ENCODE assay signal across 1 cellular context in the genomic region with DNA sequence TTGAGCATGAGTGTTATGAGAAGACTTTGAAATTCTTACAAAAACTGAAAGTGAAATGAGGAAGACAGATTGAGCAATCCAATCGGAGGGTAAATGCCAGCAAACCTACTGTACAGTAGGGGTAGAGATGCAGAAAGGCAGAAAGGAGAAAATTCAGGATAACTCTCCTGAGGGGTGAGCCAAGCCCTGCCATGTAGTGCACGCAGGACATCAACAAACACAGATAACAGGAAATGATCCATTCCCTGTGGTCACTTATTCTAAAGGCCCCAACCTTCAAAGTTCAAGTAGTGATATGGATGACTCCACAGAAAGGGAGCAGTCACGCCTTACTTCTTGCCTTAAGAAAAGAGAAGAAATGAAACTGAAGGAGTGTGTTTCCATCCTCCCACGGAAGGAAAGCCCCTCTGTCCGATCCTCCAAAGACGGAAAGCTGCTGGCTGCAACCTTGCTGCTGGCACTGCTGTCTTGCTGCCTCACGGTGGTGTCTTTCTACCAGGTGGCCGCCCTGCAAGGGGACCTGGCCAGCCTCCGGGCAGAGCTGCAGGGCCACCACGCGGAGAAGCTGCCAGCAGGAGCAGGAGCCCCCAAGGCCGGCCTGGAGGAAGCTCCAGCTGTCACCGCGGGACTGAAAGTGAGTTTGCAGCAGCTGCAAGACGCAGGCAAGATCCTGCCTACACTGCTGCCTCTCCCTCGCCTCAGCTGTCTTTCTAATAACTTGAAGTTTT.
A peak's percentile ranks its signal among the peaks of the same experiment; 100 is the strongest.
TF ChIP-seq lines count a peak whose summit lies in the region.

A gene with protein sequence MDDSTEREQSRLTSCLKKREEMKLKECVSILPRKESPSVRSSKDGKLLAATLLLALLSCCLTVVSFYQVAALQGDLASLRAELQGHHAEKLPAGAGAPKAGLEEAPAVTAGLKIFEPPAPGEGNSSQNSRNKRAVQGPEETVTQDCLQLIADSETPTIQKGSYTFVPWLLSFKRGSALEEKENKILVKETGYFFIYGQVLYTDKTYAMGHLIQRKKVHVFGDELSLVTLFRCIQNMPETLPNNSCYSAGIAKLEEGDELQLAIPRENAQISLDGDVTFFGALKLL (plus strand): TSS at position 118 of the 728 bp plus-strand sequence. CDS start 178 bp downstream, at position 296.

TF ChIP-seq in GM12878, 131 proteins besides CTCF, POLR2A, EP300 and RAD21 (continued from another document and continues in another):
- TF ChIP-seq POLR2AphosphoS5 (IDR thresholded peaks at IDR 0.05; ENCODE audit: low read length) (peak; percentile 50), MYC (IDR thresholded peaks at IDR 0.05; ENCODE audit: insufficient read depth, insufficient read length, insufficient replicate concordance, low read length, severe bottlenecking) (peak; percentile 60), DPF2 (IDR thresholded peaks at IDR 0.05) (peak; percentile 87), IKZF2 (IDR thresholded peaks at IDR 0.05) (peak; percentile 91 to 94), MTA3 (IDR thresholded peaks at IDR 0.05; ENCODE audit: borderline replicate concordance, low read length) (peak; percentile 79; the same call in 1 of the 2 replicates), RELA (IDR thresholded peaks at IDR 0.05; ENCODE audit: borderline replicate concordance, partially characterized antibody) (peak; percentile 73), MTA2 (IDR thresholded peaks at IDR 0.05; ENCODE audit: low read depth) (peak; percentile 56; the same call in 1 of the 2 replicates), FOXM1 (IDR thresholded peaks at IDR 0.05; ENCODE audit: low read depth, low read length) (peak; percentile 75), MXI1 (IDR thresholded peaks at IDR 0.05; ENCODE audit: low read depth, low read length) (no peak), TCF12 (IDR thresholded peaks at IDR 0.05; ENCODE audit: low read depth, low read length) (peak; percentile 90), ZBED1 (IDR thresholded peaks at IDR 0.05; ENCODE audit: borderline replicate concordance) (peak; percentile 74; the same call in 1 of the 2 replicates), PAX5 (IDR thresholded peaks at IDR 0.05; ENCODE audit: borderline replicate concordance, low read depth, low read length) (peak; percentile 51; the same call in 1 of the 2 replicates), RUNX3 (IDR thresholded peaks at IDR 0.05; ENCODE audit: low read length) (peak; percentile 85), PML (IDR thresholded peaks at IDR 0.05; ENCODE audit: low read length) (peak; percentile 75; the same call in 1 of the 2 replicates), BHLHE40 (IDR thresholded peaks at IDR 0.05; ENCODE audit: borderline replicate concordance in 1 of 2, low read depth in 2 of 2, low read length in 1 of 2) (peak; percentile 50 to 52), EED (IDR thresholded peaks at IDR 0.05; ENCODE audit: low read depth) (peak; percentile 94), YY1 (IDR thresholded peaks at IDR 0.05; ENCODE audit: low read depth, low read length) (no peak; the same call in none of the 2 replicates), BACH1 (IDR thresholded peaks at IDR 0.05; ENCODE audit: borderline replicate concordance) (no peak; the same call in 1 of the 2 replicates), ZNF217 (IDR thresholded peaks at IDR 0.05) (0 out of 2 replicates have a peak, but pooled peaks have one; percentile 29), CBX5 (IDR thresholded peaks at IDR 0.05; ENCODE audit: low read depth) (peak; percentile 45; the same call in 1 of the 2 replicates), ZNF622 (IDR thresholded peaks at IDR 0.05) (no peak), TCF3 (IDR thresholded peaks at IDR 0.05; ENCODE audit: borderline replicate concordance, insufficient read depth, low read depth, low read length) (peak; percentile 83), EGR1 (IDR thresholded peaks at IDR 0.05; ENCODE audit: borderline replicate concordance in 1 of 2, low read depth in 2 of 2, low read length in 2 of 2) (peak in 1 of 2 experiments; percentile 56; a peak in 1 of 3 replicates), JUNB (IDR thresholded peaks at IDR 0.05) (peak; percentile 84), GATAD2B (conservative IDR thresholded peaks at IDR 0.05; ENCODE audit: low read depth) (no peak), SPI1 (IDR thresholded peaks at IDR 0.05; ENCODE audit: borderline replicate concordance, insufficient read depth, low read depth, low read length) (peak; percentile 84)
- TF ChIP-seq, protein P1, sequence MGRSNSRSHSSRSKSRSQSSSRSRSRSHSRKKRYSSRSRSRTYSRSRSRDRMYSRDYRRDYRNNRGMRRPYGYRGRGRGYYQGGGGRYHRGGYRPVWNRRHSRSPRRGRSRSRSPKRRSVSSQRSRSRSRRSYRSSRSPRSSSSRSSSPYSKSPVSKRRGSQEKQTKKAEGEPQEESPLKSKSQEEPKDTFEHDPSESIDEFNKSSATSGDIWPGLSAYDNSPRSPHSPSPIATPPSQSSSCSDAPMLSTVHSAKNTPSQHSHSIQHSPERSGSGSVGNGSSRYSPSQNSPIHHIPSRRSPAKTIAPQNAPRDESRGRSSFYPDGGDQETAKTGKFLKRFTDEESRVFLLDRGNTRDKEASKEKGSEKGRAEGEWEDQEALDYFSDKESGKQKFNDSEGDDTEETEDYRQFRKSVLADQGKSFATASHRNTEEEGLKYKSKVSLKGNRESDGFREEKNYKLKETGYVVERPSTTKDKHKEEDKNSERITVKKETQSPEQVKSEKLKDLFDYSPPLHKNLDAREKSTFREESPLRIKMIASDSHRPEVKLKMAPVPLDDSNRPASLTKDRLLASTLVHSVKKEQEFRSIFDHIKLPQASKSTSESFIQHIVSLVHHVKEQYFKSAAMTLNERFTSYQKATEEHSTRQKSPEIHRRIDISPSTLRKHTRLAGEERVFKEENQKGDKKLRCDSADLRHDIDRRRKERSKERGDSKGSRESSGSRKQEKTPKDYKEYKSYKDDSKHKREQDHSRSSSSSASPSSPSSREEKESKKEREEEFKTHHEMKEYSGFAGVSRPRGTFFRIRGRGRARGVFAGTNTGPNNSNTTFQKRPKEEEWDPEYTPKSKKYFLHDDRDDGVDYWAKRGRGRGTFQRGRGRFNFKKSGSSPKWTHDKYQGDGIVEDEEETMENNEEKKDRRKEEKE (IDR thresholded peaks at IDR 0.05) = no peak
- TF ChIP-seq, protein P2, sequence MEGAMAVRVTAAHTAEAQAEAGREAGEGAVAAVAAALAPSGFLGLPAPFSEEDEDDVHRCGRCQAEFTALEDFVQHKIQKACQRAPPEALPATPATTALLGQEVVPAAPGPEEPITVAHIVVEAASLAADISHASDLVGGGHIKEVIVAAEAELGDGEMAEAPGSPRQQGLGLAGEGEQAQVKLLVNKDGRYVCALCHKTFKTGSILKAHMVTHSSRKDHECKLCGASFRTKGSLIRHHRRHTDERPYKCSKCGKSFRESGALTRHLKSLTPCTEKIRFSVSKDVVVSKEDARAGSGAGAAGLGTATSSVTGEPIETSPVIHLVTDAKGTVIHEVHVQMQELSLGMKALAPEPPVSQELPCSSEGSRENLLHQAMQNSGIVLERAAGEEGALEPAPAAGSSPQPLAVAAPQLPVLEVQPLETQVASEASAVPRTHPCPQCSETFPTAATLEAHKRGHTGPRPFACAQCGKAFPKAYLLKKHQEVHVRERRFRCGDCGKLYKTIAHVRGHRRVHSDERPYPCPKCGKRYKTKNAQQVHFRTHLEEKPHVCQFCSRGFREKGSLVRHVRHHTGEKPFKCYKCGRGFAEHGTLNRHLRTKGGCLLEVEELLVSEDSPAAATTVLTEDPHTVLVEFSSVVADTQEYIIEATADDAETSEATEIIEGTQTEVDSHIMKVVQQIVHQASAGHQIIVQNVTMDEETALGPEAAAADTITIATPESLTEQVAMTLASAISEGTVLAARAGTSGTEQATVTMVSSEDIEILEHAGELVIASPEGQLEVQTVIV (IDR thresholded peaks at IDR 0.05; ENCODE audit: borderline replicate concordance, partially characterized antibody) = no peak
- TF ChIP-seq, protein P3, sequence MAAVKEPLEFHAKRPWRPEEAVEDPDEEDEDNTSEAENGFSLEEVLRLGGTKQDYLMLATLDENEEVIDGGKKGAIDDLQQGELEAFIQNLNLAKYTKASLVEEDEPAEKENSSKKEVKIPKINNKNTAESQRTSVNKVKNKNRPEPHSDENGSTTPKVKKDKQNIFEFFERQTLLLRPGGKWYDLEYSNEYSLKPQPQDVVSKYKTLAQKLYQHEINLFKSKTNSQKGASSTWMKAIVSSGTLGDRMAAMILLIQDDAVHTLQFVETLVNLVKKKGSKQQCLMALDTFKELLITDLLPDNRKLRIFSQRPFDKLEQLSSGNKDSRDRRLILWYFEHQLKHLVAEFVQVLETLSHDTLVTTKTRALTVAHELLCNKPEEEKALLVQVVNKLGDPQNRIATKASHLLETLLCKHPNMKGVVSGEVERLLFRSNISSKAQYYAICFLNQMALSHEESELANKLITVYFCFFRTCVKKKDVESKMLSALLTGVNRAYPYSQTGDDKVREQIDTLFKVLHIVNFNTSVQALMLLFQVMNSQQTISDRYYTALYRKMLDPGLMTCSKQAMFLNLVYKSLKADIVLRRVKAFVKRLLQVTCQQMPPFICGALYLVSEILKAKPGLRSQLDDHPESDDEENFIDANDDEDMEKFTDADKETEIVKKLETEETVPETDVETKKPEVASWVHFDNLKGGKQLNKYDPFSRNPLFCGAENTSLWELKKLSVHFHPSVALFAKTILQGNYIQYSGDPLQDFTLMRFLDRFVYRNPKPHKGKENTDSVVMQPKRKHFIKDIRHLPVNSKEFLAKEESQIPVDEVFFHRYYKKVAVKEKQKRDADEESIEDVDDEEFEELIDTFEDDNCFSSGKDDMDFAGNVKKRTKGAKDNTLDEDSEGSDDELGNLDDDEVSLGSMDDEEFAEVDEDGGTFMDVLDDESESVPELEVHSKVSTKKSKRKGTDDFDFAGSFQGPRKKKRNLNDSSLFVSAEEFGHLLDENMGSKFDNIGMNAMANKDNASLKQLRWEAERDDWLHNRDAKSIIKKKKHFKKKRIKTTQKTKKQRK (IDR thresholded peaks at IDR 0.05; ENCODE audit: low read depth, low read length) = no peak
- TF ChIP-seq, protein P4, sequence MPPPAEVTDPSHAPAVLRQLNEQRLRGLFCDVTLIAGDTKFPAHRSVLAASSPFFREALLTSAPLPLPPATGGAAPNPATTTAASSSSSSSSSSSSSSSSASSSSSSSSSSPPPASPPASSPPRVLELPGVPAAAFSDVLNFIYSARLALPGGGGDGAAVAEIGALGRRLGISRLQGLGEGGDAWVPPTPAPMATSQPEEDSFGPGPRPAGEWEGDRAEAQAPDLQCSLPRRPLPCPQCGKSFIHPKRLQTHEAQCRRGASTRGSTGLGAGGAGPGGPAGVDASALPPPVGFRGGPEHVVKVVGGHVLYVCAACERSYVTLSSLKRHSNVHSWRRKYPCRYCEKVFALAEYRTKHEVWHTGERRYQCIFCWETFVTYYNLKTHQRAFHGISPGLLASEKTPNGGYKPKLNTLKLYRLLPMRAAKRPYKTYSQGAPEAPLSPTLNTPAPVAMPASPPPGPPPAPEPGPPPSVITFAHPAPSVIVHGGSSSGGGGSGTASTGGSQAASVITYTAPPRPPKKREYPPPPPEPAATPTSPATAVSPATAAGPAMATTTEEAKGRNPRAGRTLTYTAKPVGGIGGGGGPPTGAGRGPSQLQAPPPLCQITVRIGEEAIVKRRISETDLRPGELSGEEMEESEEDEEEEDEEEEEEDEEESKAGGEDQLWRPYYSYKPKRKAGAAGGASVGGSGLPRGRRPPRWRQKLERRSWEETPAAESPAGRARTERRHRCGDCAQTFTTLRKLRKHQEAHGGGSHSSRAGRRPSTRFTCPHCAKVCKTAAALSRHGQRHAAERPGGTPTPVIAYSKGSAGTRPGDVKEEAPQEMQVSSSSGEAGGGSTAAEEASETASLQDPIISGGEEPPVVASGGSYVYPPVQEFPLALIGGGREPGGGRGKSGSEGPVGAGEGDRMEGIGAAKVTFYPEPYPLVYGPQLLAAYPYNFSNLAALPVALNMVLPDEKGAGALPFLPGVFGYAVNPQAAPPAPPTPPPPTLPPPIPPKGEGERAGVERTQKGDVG (CRISPR knock-in tag; IDR thresholded peaks at IDR 0.05) = no peak
- TF ChIP-seq, protein P5, sequence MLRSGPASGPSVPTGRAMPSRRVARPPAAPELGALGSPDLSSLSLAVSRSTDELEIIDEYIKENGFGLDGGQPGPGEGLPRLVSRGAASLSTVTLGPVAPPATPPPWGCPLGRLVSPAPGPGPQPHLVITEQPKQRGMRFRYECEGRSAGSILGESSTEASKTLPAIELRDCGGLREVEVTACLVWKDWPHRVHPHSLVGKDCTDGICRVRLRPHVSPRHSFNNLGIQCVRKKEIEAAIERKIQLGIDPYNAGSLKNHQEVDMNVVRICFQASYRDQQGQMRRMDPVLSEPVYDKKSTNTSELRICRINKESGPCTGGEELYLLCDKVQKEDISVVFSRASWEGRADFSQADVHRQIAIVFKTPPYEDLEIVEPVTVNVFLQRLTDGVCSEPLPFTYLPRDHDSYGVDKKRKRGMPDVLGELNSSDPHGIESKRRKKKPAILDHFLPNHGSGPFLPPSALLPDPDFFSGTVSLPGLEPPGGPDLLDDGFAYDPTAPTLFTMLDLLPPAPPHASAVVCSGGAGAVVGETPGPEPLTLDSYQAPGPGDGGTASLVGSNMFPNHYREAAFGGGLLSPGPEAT (IDR thresholded peaks at IDR 0.05; ENCODE audit: low read depth) = peak; percentile 92
- TF ChIP-seq, protein P6, sequence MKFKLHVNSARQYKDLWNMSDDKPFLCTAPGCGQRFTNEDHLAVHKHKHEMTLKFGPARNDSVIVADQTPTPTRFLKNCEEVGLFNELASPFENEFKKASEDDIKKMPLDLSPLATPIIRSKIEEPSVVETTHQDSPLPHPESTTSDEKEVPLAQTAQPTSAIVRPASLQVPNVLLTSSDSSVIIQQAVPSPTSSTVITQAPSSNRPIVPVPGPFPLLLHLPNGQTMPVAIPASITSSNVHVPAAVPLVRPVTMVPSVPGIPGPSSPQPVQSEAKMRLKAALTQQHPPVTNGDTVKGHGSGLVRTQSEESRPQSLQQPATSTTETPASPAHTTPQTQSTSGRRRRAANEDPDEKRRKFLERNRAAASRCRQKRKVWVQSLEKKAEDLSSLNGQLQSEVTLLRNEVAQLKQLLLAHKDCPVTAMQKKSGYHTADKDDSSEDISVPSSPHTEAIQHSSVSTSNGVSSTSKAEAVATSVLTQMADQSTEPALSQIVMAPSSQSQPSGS (IDR thresholded peaks at IDR 0.05; ENCODE audit: low read length) = peak; percentile 66
- TF ChIP-seq, protein P7, sequence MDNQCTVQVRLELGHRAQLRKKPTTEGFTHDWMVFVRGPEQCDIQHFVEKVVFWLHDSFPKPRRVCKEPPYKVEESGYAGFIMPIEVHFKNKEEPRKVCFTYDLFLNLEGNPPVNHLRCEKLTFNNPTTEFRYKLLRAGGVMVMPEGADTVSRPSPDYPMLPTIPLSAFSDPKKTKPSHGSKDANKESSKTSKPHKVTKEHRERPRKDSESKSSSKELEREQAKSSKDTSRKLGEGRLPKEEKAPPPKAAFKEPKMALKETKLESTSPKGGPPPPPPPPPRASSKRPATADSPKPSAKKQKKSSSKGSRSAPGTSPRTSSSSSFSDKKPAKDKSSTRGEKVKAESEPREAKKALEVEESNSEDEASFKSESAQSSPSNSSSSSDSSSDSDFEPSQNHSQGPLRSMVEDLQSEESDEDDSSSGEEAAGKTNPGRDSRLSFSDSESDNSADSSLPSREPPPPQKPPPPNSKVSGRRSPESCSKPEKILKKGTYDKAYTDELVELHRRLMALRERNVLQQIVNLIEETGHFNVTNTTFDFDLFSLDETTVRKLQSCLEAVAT (IDR thresholded peaks at IDR 0.05) = peak; percentile 78; the same call in 1 of the 2 replicates
